ENCODE assay signal across 2 cellular contexts in the genomic region with DNA sequence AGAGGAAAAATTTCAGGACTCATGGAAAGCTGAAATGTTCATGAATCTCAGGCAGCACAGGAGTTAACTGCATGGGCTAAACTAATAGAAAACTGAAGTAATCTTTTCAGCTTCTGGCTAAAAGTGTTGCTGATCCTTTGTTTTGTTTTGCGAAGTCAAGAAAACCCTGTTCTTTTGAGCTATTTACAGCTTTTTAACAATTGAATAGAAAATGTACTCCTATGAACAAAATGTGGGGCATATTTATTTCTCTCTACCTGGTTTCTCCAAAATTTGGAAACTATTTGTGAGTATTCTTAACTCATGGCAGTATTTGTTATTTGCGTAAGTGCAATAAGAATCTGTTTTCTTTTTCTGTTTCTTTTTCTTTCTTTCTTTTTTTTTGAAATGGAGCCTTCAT.
TF ChIP-seq lines count a peak whose summit lies in the region.

No MANE protein-coding gene starts in this region.

TF ChIP-seq in GM23338, 12 proteins besides CTCF, POLR2A, EP300 and RAD21:
- TF ChIP-seq ZNF331 (CRISPR knock-in tag; IDR thresholded peaks at IDR 0.05; ENCODE audit: low read depth), result peak; percentile 28; the same call in 1 of the 2 replicates
- TF ChIP-seq, protein P1, sequence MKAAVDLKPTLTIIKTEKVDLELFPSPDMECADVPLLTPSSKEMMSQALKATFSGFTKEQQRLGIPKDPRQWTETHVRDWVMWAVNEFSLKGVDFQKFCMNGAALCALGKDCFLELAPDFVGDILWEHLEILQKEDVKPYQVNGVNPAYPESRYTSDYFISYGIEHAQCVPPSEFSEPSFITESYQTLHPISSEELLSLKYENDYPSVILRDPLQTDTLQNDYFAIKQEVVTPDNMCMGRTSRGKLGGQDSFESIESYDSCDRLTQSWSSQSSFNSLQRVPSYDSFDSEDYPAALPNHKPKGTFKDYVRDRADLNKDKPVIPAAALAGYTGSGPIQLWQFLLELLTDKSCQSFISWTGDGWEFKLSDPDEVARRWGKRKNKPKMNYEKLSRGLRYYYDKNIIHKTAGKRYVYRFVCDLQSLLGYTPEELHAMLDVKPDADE (IDR thresholded peaks at IDR 0.05), result no peak

TF ChIP-seq in K562, 482 proteins besides CTCF, POLR2A, EP300 and RAD21:
- TF ChIP-seq CBX3 (IDR thresholded peaks at IDR 0.05; ENCODE audit: borderline replicate concordance in 1 of 2, low read length in 2 of 2) (peak in 1 of 2 experiments; percentile 74; a peak in 2 of 3 replicates), LCOR (CRISPR knock-in tag; IDR thresholded peaks at IDR 0.05) (no peak), BMI1 (IDR thresholded peaks at IDR 0.05; ENCODE audit: low read length) (no peak), PHTF2 (CRISPR knock-in tag; IDR thresholded peaks at IDR 0.05) (no peak), MTA2 (IDR thresholded peaks at IDR 0.05; ENCODE audit: low read depth) (no peak), RFX7 (CRISPR knock-in tag; IDR thresholded peaks at IDR 0.05) (no peak), HNRNPK (IDR thresholded peaks at IDR 0.05; ENCODE audit: low read depth, low read length, poor library complexity, severe bottlenecking) (no peak), SNIP1 (IDR thresholded peaks at IDR 0.05; ENCODE audit: low read depth) (no peak), IRF2 (CRISPR knock-in tag; IDR thresholded peaks at IDR 0.05) (no peak)
- TF ChIP-seq, protein P2, sequence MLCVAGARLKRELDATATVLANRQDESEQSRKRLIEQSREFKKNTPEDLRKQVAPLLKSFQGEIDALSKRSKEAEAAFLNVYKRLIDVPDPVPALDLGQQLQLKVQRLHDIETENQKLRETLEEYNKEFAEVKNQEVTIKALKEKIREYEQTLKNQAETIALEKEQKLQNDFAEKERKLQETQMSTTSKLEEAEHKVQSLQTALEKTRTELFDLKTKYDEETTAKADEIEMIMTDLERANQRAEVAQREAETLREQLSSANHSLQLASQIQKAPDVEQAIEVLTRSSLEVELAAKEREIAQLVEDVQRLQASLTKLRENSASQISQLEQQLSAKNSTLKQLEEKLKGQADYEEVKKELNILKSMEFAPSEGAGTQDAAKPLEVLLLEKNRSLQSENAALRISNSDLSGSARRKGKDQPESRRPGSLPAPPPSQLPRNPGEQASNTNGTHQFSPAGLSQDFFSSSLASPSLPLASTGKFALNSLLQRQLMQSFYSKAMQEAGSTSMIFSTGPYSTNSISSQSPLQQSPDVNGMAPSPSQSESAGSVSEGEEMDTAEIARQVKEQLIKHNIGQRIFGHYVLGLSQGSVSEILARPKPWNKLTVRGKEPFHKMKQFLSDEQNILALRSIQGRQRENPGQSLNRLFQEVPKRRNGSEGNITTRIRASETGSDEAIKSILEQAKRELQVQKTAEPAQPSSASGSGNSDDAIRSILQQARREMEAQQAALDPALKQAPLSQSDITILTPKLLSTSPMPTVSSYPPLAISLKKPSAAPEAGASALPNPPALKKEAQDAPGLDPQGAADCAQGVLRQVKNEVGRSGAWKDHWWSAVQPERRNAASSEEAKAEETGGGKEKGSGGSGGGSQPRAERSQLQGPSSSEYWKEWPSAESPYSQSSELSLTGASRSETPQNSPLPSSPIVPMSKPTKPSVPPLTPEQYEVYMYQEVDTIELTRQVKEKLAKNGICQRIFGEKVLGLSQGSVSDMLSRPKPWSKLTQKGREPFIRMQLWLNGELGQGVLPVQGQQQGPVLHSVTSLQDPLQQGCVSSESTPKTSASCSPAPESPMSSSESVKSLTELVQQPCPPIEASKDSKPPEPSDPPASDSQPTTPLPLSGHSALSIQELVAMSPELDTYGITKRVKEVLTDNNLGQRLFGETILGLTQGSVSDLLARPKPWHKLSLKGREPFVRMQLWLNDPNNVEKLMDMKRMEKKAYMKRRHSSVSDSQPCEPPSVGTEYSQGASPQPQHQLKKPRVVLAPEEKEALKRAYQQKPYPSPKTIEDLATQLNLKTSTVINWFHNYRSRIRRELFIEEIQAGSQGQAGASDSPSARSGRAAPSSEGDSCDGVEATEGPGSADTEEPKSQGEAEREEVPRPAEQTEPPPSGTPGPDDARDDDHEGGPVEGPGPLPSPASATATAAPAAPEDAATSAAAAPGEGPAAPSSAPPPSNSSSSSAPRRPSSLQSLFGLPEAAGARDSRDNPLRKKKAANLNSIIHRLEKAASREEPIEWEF (CRISPR knock-in tag; IDR thresholded peaks at IDR 0.05), result no peak
- TF ChIP-seq, protein P3, sequence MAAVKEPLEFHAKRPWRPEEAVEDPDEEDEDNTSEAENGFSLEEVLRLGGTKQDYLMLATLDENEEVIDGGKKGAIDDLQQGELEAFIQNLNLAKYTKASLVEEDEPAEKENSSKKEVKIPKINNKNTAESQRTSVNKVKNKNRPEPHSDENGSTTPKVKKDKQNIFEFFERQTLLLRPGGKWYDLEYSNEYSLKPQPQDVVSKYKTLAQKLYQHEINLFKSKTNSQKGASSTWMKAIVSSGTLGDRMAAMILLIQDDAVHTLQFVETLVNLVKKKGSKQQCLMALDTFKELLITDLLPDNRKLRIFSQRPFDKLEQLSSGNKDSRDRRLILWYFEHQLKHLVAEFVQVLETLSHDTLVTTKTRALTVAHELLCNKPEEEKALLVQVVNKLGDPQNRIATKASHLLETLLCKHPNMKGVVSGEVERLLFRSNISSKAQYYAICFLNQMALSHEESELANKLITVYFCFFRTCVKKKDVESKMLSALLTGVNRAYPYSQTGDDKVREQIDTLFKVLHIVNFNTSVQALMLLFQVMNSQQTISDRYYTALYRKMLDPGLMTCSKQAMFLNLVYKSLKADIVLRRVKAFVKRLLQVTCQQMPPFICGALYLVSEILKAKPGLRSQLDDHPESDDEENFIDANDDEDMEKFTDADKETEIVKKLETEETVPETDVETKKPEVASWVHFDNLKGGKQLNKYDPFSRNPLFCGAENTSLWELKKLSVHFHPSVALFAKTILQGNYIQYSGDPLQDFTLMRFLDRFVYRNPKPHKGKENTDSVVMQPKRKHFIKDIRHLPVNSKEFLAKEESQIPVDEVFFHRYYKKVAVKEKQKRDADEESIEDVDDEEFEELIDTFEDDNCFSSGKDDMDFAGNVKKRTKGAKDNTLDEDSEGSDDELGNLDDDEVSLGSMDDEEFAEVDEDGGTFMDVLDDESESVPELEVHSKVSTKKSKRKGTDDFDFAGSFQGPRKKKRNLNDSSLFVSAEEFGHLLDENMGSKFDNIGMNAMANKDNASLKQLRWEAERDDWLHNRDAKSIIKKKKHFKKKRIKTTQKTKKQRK (IDR thresholded peaks at IDR 0.05; ENCODE audit: borderline replicate concordance, low read depth, low read length), result 0 out of 2 replicates have a peak, but pooled peaks have one; percentile 36
